1 cellular context compared by ENCODE assay signal in genomic region chr2:21005111-21005699, GRCh38.
TF ChIP-seq lines count a peak whose summit lies in the region.

No MANE protein-coding gene starts in this region.

TF ChIP-seq in HepG2, 621 proteins besides CTCF, POLR2A, EP300 and RAD21 (continued from another document and continues in another):
- TF ChIP-seq ZNF318 (CRISPR knock-in tag; IDR thresholded peaks at IDR 0.05) (peak; percentile 86; the same call in 1 of the 2 replicates), AKNA (CRISPR knock-in tag; IDR thresholded peaks at IDR 0.05; ENCODE audit: borderline replicate concordance) (no peak), ZBTB26 (CRISPR knock-in tag; IDR thresholded peaks at IDR 0.05; ENCODE audit: borderline replicate concordance) (no peak), POLR2AphosphoS5 (IDR thresholded peaks at IDR 0.05; ENCODE audit: low read depth, low read length) (peak; percentile 64), ZNF121 (CRISPR knock-in tag; IDR thresholded peaks at IDR 0.05) (no peak), PAF1 (CRISPR knock-in tag; IDR thresholded peaks at IDR 0.05) (peak; percentile 100), ZNF780A (CRISPR knock-in tag; IDR thresholded peaks at IDR 0.05) (peak; percentile 81; the same call in 1 of the 2 replicates), NCOA1 (CRISPR knock-in tag; IDR thresholded peaks at IDR 0.05) (no peak), SAFB2 (CRISPR knock-in tag; IDR thresholded peaks at IDR 0.05; ENCODE audit: borderline replicate concordance, low read depth) (0 out of 2 replicates have a peak, but pooled peaks have one; percentile 12), SMARCC2 (IDR thresholded peaks at IDR 0.05) (no peak), ZNF343 (CRISPR knock-in tag; IDR thresholded peaks at IDR 0.05) (0 out of 2 replicates have a peak, but pooled peaks have one; percentile 63), ZNF614 (CRISPR knock-in tag; IDR thresholded peaks at IDR 0.05; ENCODE audit: borderline replicate concordance) (no peak), ZNF124 (CRISPR knock-in tag; IDR thresholded peaks at IDR 0.05) (0 out of 2 replicates have a peak, but pooled peaks have one; percentile 13), ZFX (CRISPR knock-in tag; IDR thresholded peaks at IDR 0.05; ENCODE audit: low read depth) (peak; percentile 30; the same call in 1 of the 2 replicates), NKX3-1 (CRISPR knock-in tag; IDR thresholded peaks at IDR 0.05) (peak; percentile 63), CC2D1A (CRISPR knock-in tag; IDR thresholded peaks at IDR 0.05) (0 out of 2 replicates have a peak, but pooled peaks have one; percentile 35), ZNF660 (CRISPR knock-in tag; IDR thresholded peaks at IDR 0.05; ENCODE audit: borderline replicate concordance, low read depth) (no peak), PLRG1 (conservative IDR thresholded peaks at IDR 0.05) (no peak), KIAA2018 (CRISPR knock-in tag; IDR thresholded peaks at IDR 0.05; ENCODE audit: borderline replicate concordance) (0 out of 2 replicates have a peak, but pooled peaks have one; percentile 35), UBTF (CRISPR knock-in tag; IDR thresholded peaks at IDR 0.05) (no peak), ZNF773 (CRISPR knock-in tag; IDR thresholded peaks at IDR 0.05; ENCODE audit: borderline replicate concordance) (no peak), ZFP36L2 (CRISPR knock-in tag; IDR thresholded peaks at IDR 0.05) (no peak), SP1 (IDR thresholded peaks at IDR 0.05) (no peak), SP1 (CRISPR knock-in tag; IDR thresholded peaks at IDR 0.05) (no peak), MYPOP (CRISPR knock-in tag; IDR thresholded peaks at IDR 0.05) (peak; percentile 54; the same call in 1 of the 2 replicates), ZNF17 (CRISPR knock-in tag; IDR thresholded peaks at IDR 0.05) (no peak)
